In genomic region chr11:134206185-134206584, GRCh38 we compare ENCODE assay signal across 39 cellular contexts.
"Had no signal": no experiment of that assay in that cellular context is flagged by ENCODE, and none has a peak within 500 bp of the region (broad histone marks: within the 10 kb centered on the region; RNA-seq: fewer than 3 reads in every experiment).

No MANE protein-coding gene starts in this region.

- H3K27ac ChIP-seq: ascending aorta, cardiac muscle cell, WERI-Rb-1 had no signal

- H3K27me3 ChIP-seq: ascending aorta, cardiac muscle cell had no signal

- ATAC-seq: activated CD8-positive, alpha-beta T cell treated with anti-CD3 and anti-CD28 coated beads for 36 hours; activated naive CD8-positive, alpha-beta T cell treated with anti-CD3 and anti-CD28 coated beads, Interleukin-2, amount 50 U/mL, for 24 hours; activated T-cell treated with anti-CD3 and anti-CD28 coated beads, Interleukin-2, amount 50 U/mL, for 4 hours; activated T-cell treated with anti-CD3 and anti-CD28 coated beads, Interleukin-2, amount 50 U/mL, for 72 hours; activated T-helper 17 cell treated with anti-CD3 and anti-CD28 coated beads, Interleukin-2, amount 50 U/mL, for 72 hours; WTC11 had no signal

- H3K4me3 Mint-ChIP-seq: activated CD4-positive, alpha-beta memory T cell treated with anti-CD3 and anti-CD28 coated beads for 36 hours; activated CD4-positive, alpha-beta T cell treated with anti-CD3 and anti-CD28 coated beads, Interleukin-2, amount 10 ng/mL, durations not matched to agents 24 days and 14 days; activated CD8-positive, alpha-beta T cell treated with anti-CD3 and anti-CD28 coated beads for 36 hours; activated naive CD4-positive, alpha-beta T cell treated with anti-CD3 and anti-CD28 coated beads, Interleukin-2, amount 10 ng/mL, durations not matched to agents 7 days and 5 days; activated naive CD4-positive, alpha-beta T cell treated with anti-CD3 and anti-CD28 coated beads, Interleukin-2, amount 50 U/mL, for 24 hours; activated naive CD8-positive, alpha-beta T cell; activated naive CD8-positive, alpha-beta T cell treated with anti-CD3 and anti-CD28 coated beads, Interleukin-2, amount 10 ng/mL, durations not matched to agents 7 days and 5 days; activated naive CD8-positive, alpha-beta T cell treated with anti-CD3 and anti-CD28 coated beads, Interleukin-2, amount 50 U/mL, for 24 hours; activated T-cell treated with anti-CD3 and anti-CD28 coated beads, Interleukin-2, amount 50 U/mL, for 4 hours; activated T-cell treated with anti-CD3 and anti-CD28 coated beads, Interleukin-2, amount 50 U/mL, for 72 hours; activated T-helper 1 cell treated with anti-CD3 and anti-CD28 coated beads, Interleukin-12 subunit alpha, Interleukin-12 subunit beta, Interleukin-2, Interleukin-4 antibody, amounts not matched to agents 30 ng/mL and 10 ng/mL and 1 ng/mL, durations not matched to agents 14 hours and 24 hours and 36 hours; activated T-helper 17 cell treated with anti-CD3 and anti-CD28 coated beads, Interleukin-2, amount 50 U/mL, for 72 hours; brain; central memory CD8-positive, alpha-beta T cell; T-helper 1 cell treated with Interleukin-12 subunit alpha and Interleukin-12 subunit beta and Interleukin-4 antibody, amounts not matched to agents 30 μg/mL and 1 μg/mL, for 36 hours; T-helper 2 cell treated with Interferon-gamma antibody and Interleukin-4, amounts not matched to agents 5 μg/mL and 100 μg/mL, for 36 hours; WTC11 had no signal

- H3K4me3 ChIP-seq: ascending aorta, cardiac muscle cell had no signal

- H3K9me3 Mint-ChIP-seq: activated CD4-positive, alpha-beta memory T cell treated with anti-CD3 and anti-CD28 coated beads for 36 hours; activated CD4-positive, alpha-beta T cell treated with anti-CD3 and anti-CD28 coated beads, Interleukin-2, amount 10 ng/mL, durations not matched to agents 24 days and 14 days; activated CD8-positive, alpha-beta T cell treated with anti-CD3 and anti-CD28 coated beads for 36 hours; activated naive CD4-positive, alpha-beta T cell treated with anti-CD3 and anti-CD28 coated beads, Interleukin-2, amount 10 ng/mL, durations not matched to agents 7 days and 5 days; activated naive CD4-positive, alpha-beta T cell treated with anti-CD3 and anti-CD28 coated beads, Interleukin-2, amount 50 U/mL, for 24 hours; activated naive CD8-positive, alpha-beta T cell treated with anti-CD3 and anti-CD28 coated beads, Interleukin-2, amount 10 ng/mL, durations not matched to agents 7 days and 5 days; activated naive CD8-positive, alpha-beta T cell treated with anti-CD3 and anti-CD28 coated beads, Interleukin-2, amount 50 U/mL, for 24 hours; activated T-cell treated with anti-CD3 and anti-CD28 coated beads, Interleukin-2, amount 50 U/mL, for 4 hours; activated T-cell treated with anti-CD3 and anti-CD28 coated beads, Interleukin-2, amount 50 U/mL, for 72 hours; activated T-helper 1 cell treated with anti-CD3 and anti-CD28 coated beads, Interleukin-12 subunit alpha, Interleukin-12 subunit beta, Interleukin-2, Interleukin-4 antibody, amounts not matched to agents 30 ng/mL and 10 ng/mL and 1 ng/mL, durations not matched to agents 14 hours and 24 hours and 36 hours; activated T-helper 17 cell treated with anti-CD3 and anti-CD28 coated beads, Interleukin-2, amount 50 U/mL, for 72 hours; brain; central memory CD8-positive, alpha-beta T cell; T-helper 1 cell treated with Interleukin-12 subunit alpha and Interleukin-12 subunit beta and Interleukin-4 antibody, amounts not matched to agents 30 μg/mL and 1 μg/mL, for 36 hours; T-helper 2 cell treated with Interferon-gamma antibody and Interleukin-4, amounts not matched to agents 5 μg/mL and 100 μg/mL, for 36 hours; WTC11 had no signal

- H3K27me3 Mint-ChIP-seq: activated CD4-positive, alpha-beta memory T cell treated with anti-CD3 and anti-CD28 coated beads for 36 hours; activated CD4-positive, alpha-beta T cell treated with anti-CD3 and anti-CD28 coated beads, Interleukin-2, amount 10 ng/mL, durations not matched to agents 24 days and 14 days; activated CD8-positive, alpha-beta T cell treated with anti-CD3 and anti-CD28 coated beads for 36 hours; activated naive CD4-positive, alpha-beta T cell treated with anti-CD3 and anti-CD28 coated beads, Interleukin-2, amount 10 ng/mL, durations not matched to agents 7 days and 5 days; activated naive CD4-positive, alpha-beta T cell treated with anti-CD3 and anti-CD28 coated beads, Interleukin-2, amount 50 U/mL, for 24 hours; activated naive CD8-positive, alpha-beta T cell; activated naive CD8-positive, alpha-beta T cell treated with anti-CD3 and anti-CD28 coated beads, Interleukin-2, amount 10 ng/mL, durations not matched to agents 7 days and 5 days; activated naive CD8-positive, alpha-beta T cell treated with anti-CD3 and anti-CD28 coated beads, Interleukin-2, amount 50 U/mL, for 24 hours; activated T-helper 17 cell treated with anti-CD3 and anti-CD28 coated beads, Interleukin-2, amount 50 U/mL, for 72 hours; brain; central memory CD8-positive, alpha-beta T cell had no signal

- DNase-seq: activated CD4-positive, alpha-beta memory T cell treated with anti-CD3 and anti-CD28 coated beads for 36 hours; activated CD4-positive, alpha-beta T cell treated with anti-CD3 and anti-CD28 coated beads for 4 hours; activated CD4-positive, alpha-beta T cell treated with anti-CD3 and anti-CD28 coated beads, Interleukin-2, amount 10 ng/mL, durations not matched to agents 24 days and 14 days; activated CD4-positive, alpha-beta T cell treated with anti-CD3 and anti-CD28 coated beads, Interleukin-2, amount 50 U/mL, for 1 hour; activated CD4-positive, alpha-beta T cell treated with anti-CD3 and anti-CD28 coated beads, Interleukin-2, amount 50 U/mL, for 4 hours; activated CD4-positive, CD25-positive, alpha-beta regulatory T cell treated with anti-CD3 and anti-CD28 coated beads, Interleukin-2, amount 50 U/mL, for 72 hours; activated CD8-positive, alpha-beta memory T cell treated with anti-CD3 and anti-CD28 coated beads, Interleukin-2, amount 50 U/mL, for 4 hours; activated CD8-positive, alpha-beta T cell treated with anti-CD3 and anti-CD28 coated beads for 36 hours; activated effector memory CD4-positive, alpha-beta T cell treated with anti-CD3 and anti-CD28 coated beads, Interleukin-2, amount 50 U/mL, for 16 hours; activated gamma-delta T cell treated with Interleukin-2 at 50 U/mL for 16 hours; activated naive CD4-positive, alpha-beta T cell; activated naive CD4-positive, alpha-beta T cell treated with anti-CD3 and anti-CD28 coated beads, Interleukin-2, amount 10 ng/mL, durations not matched to agents 7 days and 5 days; activated naive CD8-positive, alpha-beta T cell treated with anti-CD3 and anti-CD28 coated beads, Interleukin-2, amount 10 ng/mL, durations not matched to agents 7 days and 5 days; activated naive CD8-positive, alpha-beta T cell treated with anti-CD3 and anti-CD28 coated beads, Interleukin-2, amount 50 U/mL, for 24 hours; activated T-cell treated with anti-CD3 and anti-CD28 coated beads for 4 hours; activated T-cell treated with anti-CD3 and anti-CD28 coated beads, Interleukin-2, amount 50 U/mL, for 1 hour; activated T-cell treated with anti-CD3 and anti-CD28 coated beads, Interleukin-2, amount 50 U/mL, for 4 hours; activated T-cell treated with anti-CD3 and anti-CD28 coated beads, Interleukin-2, amount 50 U/mL, for 72 hours; amygdala; anterior cingulate cortex; caudate nucleus; cerebellar nuclear complex; T-helper 1 cell; T-helper 2 cell; T-helper 9 cell; WERI-Rb-1 had no signal

- FAIRE-seq: bronchial epithelial cell, TTC549 had no signal

- H3K4me1 Mint-ChIP-seq: activated naive CD4-positive, alpha-beta T cell treated with anti-CD3 and anti-CD28 coated beads, Interleukin-2, amount 50 U/mL, for 24 hours; activated naive CD8-positive, alpha-beta T cell treated with anti-CD3 and anti-CD28 coated beads, Interleukin-2, amount 50 U/mL, for 24 hours; brain; central memory CD8-positive, alpha-beta T cell; WTC11 had no signal

- H3K9me3 ChIP-seq: ascending aorta had no signal

- H3K4me1 ChIP-seq: ascending aorta had no signal

- H3K27ac Mint-ChIP-seq: activated CD4-positive, alpha-beta memory T cell treated with anti-CD3 and anti-CD28 coated beads for 36 hours; activated CD4-positive, alpha-beta T cell treated with anti-CD3 and anti-CD28 coated beads, Interleukin-2, amount 10 ng/mL, durations not matched to agents 24 days and 14 days; activated CD8-positive, alpha-beta T cell treated with anti-CD3 and anti-CD28 coated beads for 36 hours; activated naive CD4-positive, alpha-beta T cell treated with anti-CD3 and anti-CD28 coated beads, Interleukin-2, amount 50 U/mL, for 24 hours; activated naive CD8-positive, alpha-beta T cell; activated naive CD8-positive, alpha-beta T cell treated with anti-CD3 and anti-CD28 coated beads, Interleukin-2, amount 10 ng/mL, durations not matched to agents 7 days and 5 days; activated naive CD8-positive, alpha-beta T cell treated with anti-CD3 and anti-CD28 coated beads, Interleukin-2, amount 50 U/mL, for 24 hours; activated T-cell treated with anti-CD3 and anti-CD28 coated beads, Interleukin-2, amount 50 U/mL, for 72 hours; activated T-helper 1 cell treated with anti-CD3 and anti-CD28 coated beads, Interleukin-12 subunit alpha, Interleukin-12 subunit beta, Interleukin-2, Interleukin-4 antibody, amounts not matched to agents 30 ng/mL and 10 ng/mL and 1 ng/mL, durations not matched to agents 14 hours and 24 hours and 36 hours; activated T-helper 17 cell treated with anti-CD3 and anti-CD28 coated beads, Interleukin-2, amount 50 U/mL, for 72 hours; brain; T-helper 1 cell treated with Interleukin-12 subunit alpha and Interleukin-12 subunit beta and Interleukin-4 antibody, amounts not matched to agents 30 μg/mL and 1 μg/mL, for 36 hours; T-helper 2 cell treated with Interferon-gamma antibody and Interleukin-4, amounts not matched to agents 5 μg/mL and 100 μg/mL, for 36 hours; WTC11 had no signal
